ENCODE assay signal across 11 cellular contexts in genomic region chr17:40095356-40095943, GRCh38. TPM values are rescaled to one million over a fixed set of nuclear protein-coding genes. Genes with fewer than 3 reads are reported as not detected.
DNase-seq lines count a peak whose midpoint lies in the region; ATAC-seq and TF ChIP-seq lines count a peak whose summit lies in the region.
"Had no signal": no experiment of that assay in that cellular context is flagged by ENCODE, and none has a peak within 500 bp of the region (broad histone marks: within the 10 kb centered on the region; RNA-seq: fewer than 3 reads in every experiment).

No MANE protein-coding gene starts in this region.

- H3K79me2 ChIP-seq in OCI-LY3 (ENCODE audit: low read length), result peaks cover 23% of the 10 kb centered on the region

- no peak overlapping the region for H3K4me3 ChIP-seq in CD4-positive, CD25-positive, alpha-beta regulatory T cell (ENCODE audit: low read depth, low read length)
- peak overlapping the region; percentile 60 for H3K4me3 ChIP-seq in OCI-LY3 (ENCODE audit: low read length)
- no peak overlapping the region for H3K4me3 ChIP-seq in effector memory CD4-positive, alpha-beta T cell (ENCODE audit: insufficient read depth, low read depth, low read length, poor library complexity, severe bottlenecking)
- peak overlapping the region; percentile 98 for H3K4me3 ChIP-seq in psoas muscle

- WGBS in psoas muscle, 3 donors, result 25 to 39% (median 30%) methylated on average over 17 of the region's 17 CpGs

- no peaks in the 10 kb centered on the region for H4K20me1 ChIP-seq in OCI-LY3 (ENCODE audit: insufficient read depth, low read length)

- no peak overlapping the region for H2AFZ ChIP-seq in OCI-LY3 (ENCODE audit: low read depth, low read length)

- peaks cover 0 to 76% (median 43%) of the 10 kb centered on the region in 4 donors for H3K4me1 Mint-ChIP-seq in CD4-positive, CD25-positive, alpha-beta regulatory T cell

- TF ChIP-seq CTCF in OCI-LY3 (IDR thresholded peaks at IDR 0.05; ENCODE audit: low read depth, low read length) (no peak), psoas muscle (IDR thresholded peaks at IDR 0.05) (no peak)

- peak overlapping the region; percentile 88 to 97 (median 96) for H3K27ac Mint-ChIP-seq in CD4-positive, CD25-positive, alpha-beta regulatory T cell
- H3K27ac Mint-ChIP-seq: type B pancreatic cell had no signal

- H3K9ac ChIP-seq in OCI-LY3 (ENCODE audit: low read length), result peak overlapping the region; percentile 70

- peak overlapping the region; percentile 79 for H3K4me2 ChIP-seq in OCI-LY3 (ENCODE audit: low read length)

- no peaks in the 10 kb centered on the region for H3K27me3 ChIP-seq in CD4-positive, CD25-positive, alpha-beta regulatory T cell (ENCODE audit: control insufficient read depth, insufficient read depth, low read length)
- H3K27me3 ChIP-seq in OCI-LY3 (ENCODE audit: low read depth, low read length) (no peaks in the 10 kb centered on the region), psoas muscle (ENCODE audit: insufficient read depth in 3 of 3, low read length in 2 of 3) (no peaks in the 10 kb centered on the region)
- H3K27me3 ChIP-seq in effector memory CD4-positive, alpha-beta T cell (replicated peaks; ENCODE audit: control insufficient read depth, insufficient read depth, low read length, poor library complexity, severe bottlenecking), result no peaks in the 10 kb centered on the region

- peak in 1 of 3 donors; percentile 38 for DNase-seq in CD4-positive, CD25-positive, alpha-beta regulatory T cell
- no peak for DNase-seq in effector memory CD4-positive, alpha-beta T cell
- DNase-seq in psoas muscle, result peak in 1 of 2 donors; percentile 71
- no peak for DNase-seq in glomerular visceral epithelial cell (ENCODE audit: extremely low spot score)
- DNase-seq: Caco-2, Karpas-422 had no signal

- H3K4me1 ChIP-seq in CD4-positive, CD25-positive, alpha-beta regulatory T cell (ENCODE audit: control insufficient read depth, insufficient read depth, low read length, poor library complexity, severe bottlenecking), result peaks cover 66% of the 10 kb centered on the region
- H3K4me1 ChIP-seq in OCI-LY3 (ENCODE audit: low read length), result peaks cover 91% of the 10 kb centered on the region
- peaks cover 54% of the 10 kb centered on the region for H3K4me1 ChIP-seq in effector memory CD4-positive, alpha-beta T cell (ENCODE audit: control insufficient read depth, insufficient read depth, low read length, poor library complexity, severe bottlenecking)
- H3K4me1 ChIP-seq in psoas muscle, result peaks cover 74% of the 10 kb centered on the region

- H3K27me3 Mint-ChIP-seq in CD4-positive, CD25-positive, alpha-beta regulatory T cell, result no peaks in the 10 kb centered on the region

- peak overlapping the region; percentile 99 for H3K27ac ChIP-seq in CD4-positive, CD25-positive, alpha-beta regulatory T cell (ENCODE audit: insufficient read depth, low read length, poor library complexity, severe bottlenecking)
- H3K27ac ChIP-seq in OCI-LY3 (ENCODE audit: low read length), result peak overlapping the region; percentile 93
- H3K27ac ChIP-seq in effector memory CD4-positive, alpha-beta T cell (ENCODE audit: insufficient read depth, low read length, poor library complexity, severe bottlenecking), result peak overlapping the region; percentile 97
- H3K27ac ChIP-seq in psoas muscle, result peak overlapping the region; percentile 99

- no peaks in the 10 kb centered on the region for H3K9me3 Mint-ChIP-seq in CD4-positive, CD25-positive, alpha-beta regulatory T cell
- H3K9me3 Mint-ChIP-seq: type B pancreatic cell had no signal

- H3K4me3 Mint-ChIP-seq in CD4-positive, CD25-positive, alpha-beta regulatory T cell, result peak overlapping the region; percentile 89 to 98 (median 95)

- H3K36me3 ChIP-seq in CD4-positive, CD25-positive, alpha-beta regulatory T cell (ENCODE audit: control insufficient read depth, insufficient read depth, low read length), result peaks cover 38% of the 10 kb centered on the region
- H3K36me3 ChIP-seq in OCI-LY3 (replicated peaks; ENCODE audit: low read depth, low read length), result peaks cover 40% of the 10 kb centered on the region
- peaks cover 44% of the 10 kb centered on the region for H3K36me3 ChIP-seq in effector memory CD4-positive, alpha-beta T cell (ENCODE audit: control insufficient read depth, insufficient read depth, low read length)
- H3K36me3 ChIP-seq in psoas muscle (ENCODE audit: insufficient read depth in 1 of 2, low read depth in 1 of 2), result peaks cover 4 to 61% of the 10 kb centered on the region in 2 donors

- ATAC-seq in CD4-positive, CD25-positive, alpha-beta regulatory T cell (ENCODE audit: low read depth in 2 of 2), result no peak
- no peak for ATAC-seq in psoas muscle
- no peak for ATAC-seq in GM19397 (IDR thresholded peaks at IDR 0.05; ENCODE audit: unreplicated experiment)
- no peak for ATAC-seq in HG03460 (IDR thresholded peaks at IDR 0.05; ENCODE audit: unreplicated experiment)
- no peak for ATAC-seq in HG03095 (IDR thresholded peaks at IDR 0.05; ENCODE audit: unreplicated experiment)

- intact Hi-C loops in psoas muscle (cut with DNase I), result loop anchor here in 1 of 2 donors (5.0 kb wide), 1 partner anchor 78 kb away; the partner anchor contains the start of gene CSF3

- peaks cover 27% of the 10 kb centered on the region for H3K36me3 Mint-ChIP-seq in CD4-positive, CD25-positive, alpha-beta regulatory T cell

- H3K9me3 ChIP-seq in CD4-positive, CD25-positive, alpha-beta regulatory T cell (ENCODE audit: control insufficient read depth in 2 of 2, low read length in 2 of 2), result no peaks in the 10 kb centered on the region
- H3K9me3 ChIP-seq in OCI-LY3 (ENCODE audit: insufficient read depth, low read length) (no peaks in the 10 kb centered on the region), psoas muscle (no peaks in the 10 kb centered on the region)
- H3K9me3 ChIP-seq in effector memory CD4-positive, alpha-beta T cell (ENCODE audit: control insufficient read depth, low read length), result no peaks in the 10 kb centered on the region
- H3K9me3 ChIP-seq: Caco-2 had no signal

RNA-seq across cellular contexts. Expression of gene NR1D1, which starts 4.9 kb away (rescaled TPM):
- 29.5 TPM for total RNA-seq in CD4-positive, CD25-positive, alpha-beta regulatory T cell
- 10 to 100 TPM in 1 of 4 donors, 1 to 10 TPM in 3; 4.9 to 10.1 (median 6.2) TPM for polyA plus RNA-seq in CD4-positive, CD25-positive, alpha-beta regulatory T cell
- 10 to 100 TPM; 29.4 to 88.7 (median 51.0) TPM for total RNA-seq in psoas muscle
- polyA plus RNA-seq in psoas muscle, result 10 to 100 TPM; 21.4 to 41.6 (median 24.4) TPM

RNA-seq across cellular contexts. Expression of gene MSL1, which starts 26.3 kb away (rescaled TPM):
- total RNA-seq in CD4-positive, CD25-positive, alpha-beta regulatory T cell, result 126 TPM
- 10 to 100 TPM in 2 of 4 donors, 1 to 10 TPM in 2; 9.3 to 10.5 (median 9.8) TPM for polyA plus RNA-seq in CD4-positive, CD25-positive, alpha-beta regulatory T cell
- total RNA-seq in psoas muscle, result 10 to 100 TPM; 63.3 to 75.6 (median 69.0) TPM
- polyA plus RNA-seq in psoas muscle, result 10 to 100 TPM; 48.6 to 84.7 (median 56.4) TPM

RNA-seq across cellular contexts. Expression of gene THRA, which starts 32.7 kb away (rescaled TPM):
- total RNA-seq in CD4-positive, CD25-positive, alpha-beta regulatory T cell, result 29.4 TPM
- 10 to 100 TPM; 10.7 to 15.9 (median 13.4) TPM for polyA plus RNA-seq in CD4-positive, CD25-positive, alpha-beta regulatory T cell
- total RNA-seq in psoas muscle, result 10 to 100 TPM; 39.5 to 55.1 (median 42.9) TPM
- 10 to 100 TPM in 2 of 3 donors, 1 to 10 TPM in 1; 9.5 to 60.0 (median 29.0) TPM for polyA plus RNA-seq in psoas muscle

RNA-seq across cellular contexts. Expression of gene MED24, which starts 41.2 kb away (rescaled TPM):
- 78.8 TPM for total RNA-seq in CD4-positive, CD25-positive, alpha-beta regulatory T cell
- 10 to 100 TPM; 34.3 to 46.1 (median 40.3) TPM for polyA plus RNA-seq in CD4-positive, CD25-positive, alpha-beta regulatory T cell
- total RNA-seq in psoas muscle, result 100 to 1,000 TPM in 2 of 4 donors, 10 to 100 TPM in 2; 56.3 to 120 (median 87.9) TPM
- 100 to 1,000 TPM in 1 of 3 donors, 10 to 100 TPM in 2; 51.1 to 115 (median 55.9) TPM for polyA plus RNA-seq in psoas muscle

RNA-seq across cellular contexts. Expression of gene CASC3, which starts 44.9 kb away (rescaled TPM):
- 165 TPM for total RNA-seq in CD4-positive, CD25-positive, alpha-beta regulatory T cell
- polyA plus RNA-seq in CD4-positive, CD25-positive, alpha-beta regulatory T cell, result 10 to 100 TPM; 42.5 to 46.6 (median 44.2) TPM
- total RNA-seq in psoas muscle, result 10 to 100 TPM; 43.9 to 76.7 (median 57.1) TPM
- 10 to 100 TPM; 34.5 to 53.6 (median 38.6) TPM for polyA plus RNA-seq in psoas muscle

Comparison
In these comparisons a context has a peak if more than half of its experiments do, and no peak if none do; other contexts are left out.
1. H3K4me3 ChIP-seq: peak in OCI-LY3 (single experiment) and psoas muscle (single experiment); none in CD4-positive, CD25-positive, alpha-beta regulatory T cell (single experiment) and effector memory CD4-positive, alpha-beta T cell (single experiment).
2. Peak in every context shown above with its lines, with median percentiles within 50 percentile points of each other: H3K27ac ChIP-seq.